ENCODE assay signal across 31 cellular contexts in genomic region chr2:71620851-71621251, GRCh38.
A peak's percentile ranks its signal among the peaks of the same experiment; 100 is the strongest.
DNase-seq lines count a peak whose midpoint lies in the region; TF ChIP-seq lines count a peak whose summit lies in the region.
"Had no signal": no experiment of that assay in that cellular context is flagged by ENCODE, and none has a peak within 500 bp of the region (broad histone marks: within the 10 kb centered on the region; RNA-seq: fewer than 3 reads in every experiment).

No MANE protein-coding gene starts in this region.

- H3K9me3 ChIP-seq in osteoblast (ENCODE audit: low read depth, low read length) (no peaks in the 10 kb centered on the region), neural progenitor cell (ENCODE audit: low read depth) (no peaks in the 10 kb centered on the region)
- no peaks in the 10 kb centered on the region for H3K9me3 ChIP-seq in CD4-positive, alpha-beta memory T cell (ENCODE audit: control insufficient read depth in 1 of 2, low read length in 2 of 2)
- H3K9me3 ChIP-seq: adrenal gland, heart left ventricle, upper lobe of left lung had no signal

- peaks cover 9% of the 10 kb centered on the region for H3K27me3 Mint-ChIP-seq in endothelial cell (ENCODE audit: unreplicated experiment)
- peaks cover 1 to 5% of the 10 kb centered on the region in 2 donors for H3K27me3 Mint-ChIP-seq in CD4-positive, alpha-beta memory T cell
- H3K27me3 Mint-ChIP-seq in neural progenitor cell (ENCODE audit: insufficient read depth, low read depth): peaks cover 4% of the 10 kb centered on the region
- H3K27me3 Mint-ChIP-seq: brain had no signal

- H3F3A ChIP-seq in neural progenitor cell (ENCODE audit: low read depth): no peaks in the 10 kb centered on the region

- H3K4me3 ChIP-seq in osteoblast (ENCODE audit: insufficient read depth, low read length) (no peak overlapping the region), neural progenitor cell (no peak overlapping the region)
- no peak overlapping the region for H3K4me3 ChIP-seq in CD4-positive, alpha-beta memory T cell (ENCODE audit: low read length in 2 of 2)
- H3K4me3 ChIP-seq: adrenal gland, heart left ventricle, PC-9, upper lobe of left lung had no signal

- H3K4me2 ChIP-seq in osteoblast (ENCODE audit: insufficient read depth, low read length) (no peak overlapping the region), neural progenitor cell (no peak overlapping the region)
- H3K4me2 ChIP-seq: PC-9 had no signal

- H2AFZ ChIP-seq in osteoblast (ENCODE audit: low read length) (no peak overlapping the region), neural progenitor cell (replicated peaks) (no peak overlapping the region)
- H2AFZ ChIP-seq: PC-9 had no signal

- H3K4me1 ChIP-seq in osteoblast (ENCODE audit: insufficient read depth, low read length): no peaks in the 10 kb centered on the region
- no peaks in the 10 kb centered on the region for H3K4me1 ChIP-seq in CD4-positive, alpha-beta memory T cell (ENCODE audit: insufficient read depth, low read length)
- H3K4me1 ChIP-seq in neural progenitor cell: no peaks in the 10 kb centered on the region

- H3K9me3 Mint-ChIP-seq in endothelial cell (ENCODE audit: unreplicated experiment) (no peaks in the 10 kb centered on the region), neural progenitor cell (no peaks in the 10 kb centered on the region)
- H3K9me3 Mint-ChIP-seq in CD4-positive, alpha-beta memory T cell: no peaks in the 10 kb centered on the region
- H3K9me3 Mint-ChIP-seq: activated naive CD4-positive, alpha-beta T cell treated with anti-CD3 and anti-CD28 coated beads for 36 hours; activated T-cell treated with anti-CD3 and anti-CD28 coated beads, Interleukin-2, amount 50 U/mL, for 4 hours; brain; IgD-negative memory B cell; naive thymus-derived CD4-positive, alpha-beta T cell had no signal

- intact Hi-C loops in CD4-positive, alpha-beta memory T cell (cut with micrococcal nuclease): no loop called here

- H3K4me1 Mint-ChIP-seq in endothelial cell (ENCODE audit: unreplicated experiment): peaks cover 13% of the 10 kb centered on the region
- H3K4me1 Mint-ChIP-seq in CD4-positive, alpha-beta memory T cell: no peaks in the 10 kb centered on the region
- no peaks in the 10 kb centered on the region for H3K4me1 Mint-ChIP-seq in neural progenitor cell
- H3K4me1 Mint-ChIP-seq: brain; CD14-positive monocyte; IgD-negative memory B cell; naive thymus-derived CD4-positive, alpha-beta T cell had no signal

- TF ChIP-seq CTCF in endothelial cell (IDR thresholded peaks at IDR 0.05; ENCODE audit: unreplicated experiment) (no peak), osteoblast (IDR thresholded peaks at IDR 0.05; ENCODE audit: extremely low read depth, low read depth, low read length) (no peak), neural progenitor cell (IDR thresholded peaks at IDR 0.05) (no peak)

- no peak overlapping the region for H3K27ac ChIP-seq in osteoblast (ENCODE audit: low read depth, low read length)
- no peak overlapping the region for H3K27ac ChIP-seq in CD4-positive, alpha-beta memory T cell (ENCODE audit: low read depth, low read length)
- H3K27ac ChIP-seq in neural progenitor cell: no peak overlapping the region
- H3K27ac ChIP-seq: adrenal gland, heart left ventricle, PC-9, upper lobe of left lung had no signal

- H3K27me3 ChIP-seq in osteoblast (ENCODE audit: insufficient read depth, low read length) (peaks cover 15% of the 10 kb centered on the region), neural progenitor cell (no peaks in the 10 kb centered on the region)
- H3K27me3 ChIP-seq in CD4-positive, alpha-beta memory T cell (ENCODE audit: insufficient read depth, low read length): no peaks in the 10 kb centered on the region
- H3K27me3 ChIP-seq: adrenal gland, heart left ventricle, upper lobe of left lung had no signal

- H3K36me3 ChIP-seq in osteoblast (ENCODE audit: insufficient read depth, low read length) (no peaks in the 10 kb centered on the region), neural progenitor cell (no peaks in the 10 kb centered on the region)
- H3K36me3 ChIP-seq in CD4-positive, alpha-beta memory T cell (ENCODE audit: insufficient read depth, low read length): no peaks in the 10 kb centered on the region
- H3K36me3 ChIP-seq: adrenal gland, upper lobe of left lung had no signal

- POLR2A ChIA-PET in CD4-positive, alpha-beta memory T cell (lab: Charles Lee; ENCODE audit: partially characterized antibody): no interaction called here

- H3K9ac ChIP-seq in neural progenitor cell: no peak overlapping the region

- H3K36me3 Mint-ChIP-seq in endothelial cell (ENCODE audit: low read depth, unreplicated experiment) (peaks cover 19% of the 10 kb centered on the region), neural progenitor cell (no peaks in the 10 kb centered on the region)
- no peaks in the 10 kb centered on the region for H3K36me3 Mint-ChIP-seq in CD4-positive, alpha-beta memory T cell
- H3K36me3 Mint-ChIP-seq: brain; IgD-negative memory B cell; naive thymus-derived CD4-positive, alpha-beta T cell had no signal

- H3K27ac Mint-ChIP-seq in endothelial cell (ENCODE audit: unreplicated experiment): peak overlapping the region; percentile 42
- no peak overlapping the region for H3K27ac Mint-ChIP-seq in CD4-positive, alpha-beta memory T cell
- H3K27ac Mint-ChIP-seq in neural progenitor cell: no peak overlapping the region
- H3K27ac Mint-ChIP-seq: activated naive CD4-positive, alpha-beta T cell treated with anti-CD3 and anti-CD28 coated beads for 36 hours; brain; IgD-negative memory B cell; naive thymus-derived CD4-positive, alpha-beta T cell had no signal

- CTCF ChIA-PET in CD4-positive, alpha-beta memory T cell (lab: Charles Lee; ENCODE audit: partially characterized antibody): no interaction called here

- H4K20me1 ChIP-seq in osteoblast (ENCODE audit: insufficient read depth, low read length) (no peaks in the 10 kb centered on the region), neural progenitor cell (ENCODE audit: low read depth) (no peaks in the 10 kb centered on the region)

- DNase-seq in AG20443 (ENCODE audit: low spot score): peak; percentile 1
- peak; percentile 4 for DNase-seq in D341Med (ENCODE audit: low spot score)
- DNase-seq in endothelial cell (ENCODE audit: low spot score): no peak
- DNase-seq in osteoblast (ENCODE audit: insufficient read length, low spot score, missing footprints): peak; percentile 13
- no peak for DNase-seq in CD4-positive, alpha-beta memory T cell
- no peak for DNase-seq in neural progenitor cell (ENCODE audit: low spot score)
- DNase-seq in hippocampal formation (lab: John Stamatoyannopoulos, UW): no peak
- DNase-seq: activated CD4-positive, alpha-beta T cell treated with anti-CD3 and anti-CD28 coated beads, Interleukin-2, amount 50 U/mL, for 48 hours; activated naive CD4-positive, alpha-beta T cell treated with anti-CD3 and anti-CD28 coated beads for 36 hours; activated T-cell treated with anti-CD3 and anti-CD28 coated beads, Interleukin-2, amount 50 U/mL, for 4 hours; Calu3; DND-41; effector CD8-positive, alpha-beta T cell; erythroblast; foreskin fibroblast; H7; naive thymus-derived CD4-positive, alpha-beta T cell; NCI-H1048; NCI-H187; NCI-H526; PC-9; SHP77; small intestine; stimulated activated CD4-positive, alpha-beta T cell treated with anti-CD3 and anti-CD28 coated beads, Interleukin-1b, Interleukin-23, amount 100 ng/mL, for 48 hours; T1000 had no signal

- no peak overlapping the region for H3K4me3 Mint-ChIP-seq in endothelial cell (ENCODE audit: unreplicated experiment)
- H3K4me3 Mint-ChIP-seq in CD4-positive, alpha-beta memory T cell: no peak overlapping the region
- H3K4me3 Mint-ChIP-seq in neural progenitor cell: no peak overlapping the region
- H3K4me3 Mint-ChIP-seq: activated naive CD4-positive, alpha-beta T cell treated with anti-CD3 and anti-CD28 coated beads for 36 hours; activated T-cell treated with anti-CD3 and anti-CD28 coated beads, Interleukin-2, amount 50 U/mL, for 4 hours; brain; CD14-positive monocyte; IgD-negative memory B cell; naive thymus-derived CD4-positive, alpha-beta T cell had no signal

- H3K79me2 ChIP-seq in osteoblast (ENCODE audit: insufficient read depth, low read length): no peaks in the 10 kb centered on the region
- no peaks in the 10 kb centered on the region for H3K79me2 ChIP-seq in neural progenitor cell (ENCODE audit: low read depth)

Comparison
In these comparisons a context has a peak if more than half of its experiments do, and no peak if none do; other contexts are left out.
1. DNase-seq: peak in AG20443 (single experiment), D341Med (single experiment) and osteoblast (single experiment); none in endothelial cell (single experiment), CD4-positive, alpha-beta memory T cell (0 of 5), neural progenitor cell (single experiment) and hippocampal formation (0 of 2).